In the genomic region with DNA sequence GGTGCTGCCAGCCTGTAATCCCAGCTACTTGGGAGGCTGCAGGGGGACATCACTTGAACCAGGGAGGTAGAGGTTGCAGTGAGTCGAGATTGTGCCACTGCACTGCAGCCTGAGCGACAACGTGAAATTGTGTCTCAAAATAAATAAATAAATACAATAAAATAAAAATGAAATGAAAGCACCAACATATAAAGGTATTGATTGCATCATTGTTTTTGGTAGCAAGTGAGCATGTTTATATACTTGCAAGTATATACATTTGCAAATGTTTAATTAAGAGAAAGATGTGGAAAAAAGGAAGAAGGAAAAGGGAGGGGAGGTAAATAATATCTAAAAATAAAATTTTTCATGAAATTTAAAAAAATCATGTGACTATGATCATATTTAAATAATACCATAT, we compare ENCODE assay signal across 35 cellular contexts. TPM values are rescaled to one million over a fixed set of nuclear protein-coding genes. Genes with fewer than 3 reads are reported as not detected.
A peak's percentile ranks its signal among the peaks of the same experiment; 100 is the strongest.
DNase-seq lines count a peak whose midpoint lies in the region; ATAC-seq, FAIRE-seq and TF ChIP-seq lines count a peak whose summit lies in the region.
"Had no signal": no experiment of that assay in that cellular context is flagged by ENCODE, and none has a peak within 500 bp of the region (broad histone marks: within the 10 kb centered on the region; RNA-seq: fewer than 3 reads in every experiment).

No MANE protein-coding gene starts in this region.

- H4K20me1 ChIP-seq in HepG2 (ENCODE audit: insufficient read depth, low read length), result no peaks in the 10 kb centered on the region
- no peaks in the 10 kb centered on the region for H4K20me1 ChIP-seq in IMR-90 (ENCODE audit: insufficient read depth, low read length)
- H4K20me1 ChIP-seq in K562 (replicated peaks; ENCODE audit: control insufficient read depth, insufficient read depth, low read length), result no peaks in the 10 kb centered on the region
- H4K20me1 ChIP-seq: BLaER1; BLaER1 treated with 17β-estradiol and CSF1 and Interleukin-3, amounts not matched to agents 10 nM and 100 nM had no signal

- H3K56ac ChIP-seq in IMR-90 (ENCODE audit: extremely low read depth, insufficient read depth, low read length), result no peak overlapping the region

- no peak overlapping the region for H2BK20ac ChIP-seq in IMR-90 (ENCODE audit: low read depth, low read length)

- no peaks in the 10 kb centered on the region for H3K79me1 ChIP-seq in IMR-90 (ENCODE audit: low read depth in 1 of 2, low read length in 2 of 2)

- H3K27me3 ChIP-seq in HepG2 (ENCODE audit: control insufficient read depth in 1 of 2, insufficient read depth in 2 of 2, low read length in 2 of 2) (no peaks in the 10 kb centered on the region), right lobe of liver (no peaks in the 10 kb centered on the region), IMR-90 (ENCODE audit: control insufficient read depth, insufficient read depth, low read length) (no peaks in the 10 kb centered on the region; the same call in 1 of the 2 replicates), K562 (ENCODE audit: control insufficient read depth in 2 of 2, insufficient read depth in 2 of 2, low read length in 2 of 2) (0 out of 5 replicates have a peak, but pooled peaks cover 0 to 2% of the 10 kb centered on the region in 2 experiments), pancreas (no peaks in the 10 kb centered on the region)
- H3K27me3 ChIP-seq: BE2C; BLaER1; BLaER1 treated with 17β-estradiol and CSF1 and Interleukin-3, amounts not matched to agents 10 nM and 100 nM had no signal

- H3K36me3 ChIP-seq in HepG2 (replicated peaks in 1 of 2; ENCODE audit: control insufficient read depth in 1 of 2, insufficient read depth in 2 of 2, low read length in 2 of 2) (no peaks in the 10 kb centered on the region), right lobe of liver (no peaks in the 10 kb centered on the region), IMR-90 (ENCODE audit: control insufficient read depth, insufficient read depth, low read length) (no peaks in the 10 kb centered on the region), K562 (ENCODE audit: control insufficient read depth, insufficient read depth, low read length) (no peaks in the 10 kb centered on the region), pancreas (no peaks in the 10 kb centered on the region)
- H3K36me3 ChIP-seq: BE2C; BLaER1; BLaER1 treated with 17β-estradiol and CSF1 and Interleukin-3, amounts not matched to agents 10 nM and 100 nM had no signal

- no peak overlapping the region for H2AK5ac ChIP-seq in IMR-90 (ENCODE audit: low read depth, low read length)

- H4K8ac ChIP-seq in IMR-90 (ENCODE audit: low read depth in 2 of 2, low read length in 2 of 2), result no peak overlapping the region

- H3K9ac ChIP-seq in HepG2 (ENCODE audit: insufficient read depth, low read depth, low read length) (no peak overlapping the region), IMR-90 (ENCODE audit: low read depth, low read length) (no peak overlapping the region), K562 (ENCODE audit: insufficient read depth in 1 of 2, low read depth in 2 of 2, low read length in 2 of 2) (no peak overlapping the region)
- H3K9ac ChIP-seq: BLaER1; BLaER1 treated with 17β-estradiol and CSF1 and Interleukin-3, amounts not matched to agents 10 nM and 100 nM had no signal

- H3K9me1 ChIP-seq in IMR-90 (ENCODE audit: insufficient read depth, low read length) (no peaks in the 10 kb centered on the region), K562 (ENCODE audit: control insufficient read depth, insufficient read depth, low read length) (no peaks in the 10 kb centered on the region)

- H3K79me2 ChIP-seq in HepG2 (ENCODE audit: insufficient read depth, low read length), result no peaks in the 10 kb centered on the region
- H3K79me2 ChIP-seq in K562 (ENCODE audit: control insufficient read depth, insufficient read depth, low read length), result no peaks in the 10 kb centered on the region

- BruUV-seq in HepG2 (replicated peaks; lab: Mats Ljungman, UMichigan) (no TSS peak), IMR-90 (replicated peaks; lab: Mats Ljungman, UMichigan) (no TSS peak), K562 (replicated peaks; lab: Mats Ljungman, UMichigan) (no TSS peak)

- no peak overlapping the region for H4K91ac ChIP-seq in IMR-90 (ENCODE audit: insufficient read depth, low read depth, low read length)

- no peak for TF ChIP-seq RAD21 in HepG2 (CRISPR knock-in tag; IDR thresholded peaks at IDR 0.05)
- no peak for TF ChIP-seq RAD21 in IMR-90 (IDR thresholded peaks at IDR 0.05; ENCODE audit: low read length)
- TF ChIP-seq RAD21 in K562 (CRISPR knock-in tag; conservative IDR thresholded peaks at IDR 0.05 in 1 of 2, IDR thresholded peaks at IDR 0.05 in 1 of 2), result no peak

- TF ChIP-seq POLR2A in HepG2 (IDR thresholded peaks at IDR 0.05; ENCODE audit: insufficient read depth in 1 of 2, low read depth in 2 of 2, low read length in 2 of 2), result no peak
- no peak for TF ChIP-seq POLR2A in right lobe of liver (IDR thresholded peaks at IDR 0.05)
- TF ChIP-seq POLR2A in IMR-90 (IDR thresholded peaks at IDR 0.05; ENCODE audit: low read depth, low read length), result no peak
- TF ChIP-seq POLR2A in K562 (conservative IDR thresholded peaks at IDR 0.05), result no peak

- H3K14ac ChIP-seq in IMR-90 (replicated peaks; ENCODE audit: low read depth, low read length), result no peak overlapping the region

- no peak overlapping the region for H2AK9ac ChIP-seq in IMR-90 (replicated peaks; ENCODE audit: low read depth, low read length, poor library complexity)

- H3K9me3 ChIP-seq in HepG2 (ENCODE audit: low read length) (no peaks in the 10 kb centered on the region), right lobe of liver (no peaks in the 10 kb centered on the region), IMR-90 (ENCODE audit: control insufficient read depth, insufficient read depth, low read length) (no peaks in the 10 kb centered on the region), K562 (replicated peaks; ENCODE audit: control insufficient read depth, insufficient read depth, low read depth, low read length) (no peaks in the 10 kb centered on the region), pancreas (no peaks in the 10 kb centered on the region)
- H3K9me3 ChIP-seq: A549; BE2C; BLaER1 treated with 17β-estradiol and CSF1 and Interleukin-3, amounts not matched to agents 10 nM and 100 nM; Caco-2 had no signal

- ATAC-seq in HepG2, result no peak
- no peak for ATAC-seq in right lobe of liver
- ATAC-seq in IMR-90 (ENCODE audit: low read depth), result no peak
- ATAC-seq in K562, result no peak
- ATAC-seq in pancreas, result no peak
- ATAC-seq in Right ventricle myocardium superior (ENCODE audit: poor library complexity), result no peak
- no peak for ATAC-seq in omental fat pad (ENCODE audit: low FRiP score)
- ATAC-seq: A549; CD8-positive, alpha-beta T cell had no signal

- no peak overlapping the region for H4K5ac ChIP-seq in IMR-90 (ENCODE audit: low read depth, low read length)

- no peak overlapping the region for H2BK15ac ChIP-seq in IMR-90 (ENCODE audit: low read depth, low read length)

- TF ChIP-seq CTCF in HepG2 (CRISPR knock-in tag; IDR thresholded peaks at IDR 0.05), result no peak
- TF ChIP-seq CTCF in right lobe of liver (IDR thresholded peaks at IDR 0.05), result no peak
- no peak for TF ChIP-seq CTCF in IMR-90 (conservative IDR thresholded peaks at IDR 0.05; ENCODE audit: low read depth, low read length)
- no peak for TF ChIP-seq CTCF in K562 (IDR thresholded peaks at IDR 0.05 in 2 of 3, conservative IDR thresholded peaks at IDR 0.05 in 1 of 3; ENCODE audit: insufficient read depth in 2 of 3, low read depth in 1 of 3, low read length in 3 of 3)
- no peak for TF ChIP-seq CTCF in pancreas (IDR thresholded peaks at IDR 0.05)
- TF ChIP-seq CTCF in coronary artery (IDR thresholded peaks at IDR 0.05), result no peak
- TF ChIP-seq CTCF in omental fat pad (IDR thresholded peaks at IDR 0.05), result no peak

- in situ Hi-C loops in HepG2 (cut with HindIII; ENCODE audit: extremely low pct_ligation_motif_present, low pct_unique_long_range_greater_than_20kb) (no loop called here), IMR-90 (cut with MboI; ENCODE audit: low sequenced_read_pairs) (loop anchor here (25.0 kb wide), 1 partner anchor 710 kb away; a partner anchor contains a TSS), K562 (cut with MboI) (no loop called here)

- DNase-seq in HepG2 (ENCODE audit: low spot score), result no peak
- DNase-seq in right lobe of liver, result no peak
- DNase-seq in IMR-90, result no peak
- DNase-seq in K562 (ENCODE audit: extremely low read depth in 1 of 4, low spot score in 3 of 4), result no peak
- no peak for DNase-seq in pancreas
- no peak for DNase-seq in Right ventricle myocardium superior
- DNase-seq in coronary artery (ENCODE audit: low spot score), result no peak
- DNase-seq in omental fat pad (ENCODE audit: low spot score), result no peak
- DNase-seq: 8988T; ACHN; AML-193; BE2C; C1 segment of cervical spinal cord; Caco-2; Calu3; CD4-positive, alpha-beta memory T cell; CD4-positive, alpha-beta T cell; CD4-positive, CD25-positive, alpha-beta regulatory T cell; CD8-positive, alpha-beta memory T cell; CD8-positive, alpha-beta T cell; COR-L47; DMS 273 treated with DMSO at 0.1 percent for 48 hours; DMS153; DMS53; DMS79; DMS79 treated with DMSO at 0.1 percent for 48 hours; DND-41; EL had no signal

- no peak overlapping the region for H3K18ac ChIP-seq in IMR-90 (ENCODE audit: low read depth, low read length)

- no peak overlapping the region for H3K23ac ChIP-seq in IMR-90 (ENCODE audit: low read depth, low read length)

- no peak overlapping the region for H3K4me2 ChIP-seq in HepG2 (ENCODE audit: low read depth, low read length)
- H3K4me2 ChIP-seq in IMR-90 (ENCODE audit: low read depth, low read length), result no peak overlapping the region
- no peak overlapping the region for H3K4me2 ChIP-seq in K562 (ENCODE audit: insufficient read depth, low read length)
- H3K4me2 ChIP-seq: A549; BLaER1; BLaER1 treated with 17β-estradiol and CSF1 and Interleukin-3, amounts not matched to agents 10 nM and 100 nM had no signal

- intact Hi-C loops in HepG2 (cut with micrococcal nuclease; ENCODE audit: unreplicated experiment), result no loop called here
- intact Hi-C loops in right lobe of liver (cut with DNase I), result no loop called here
- intact Hi-C loops in IMR-90 (cut with micrococcal nuclease), result no loop called here
- intact Hi-C loops in K562 (cut with micrococcal nuclease), result no loop called here
- intact Hi-C loops in pancreas (cut with DNase I), result no loop called here
- intact Hi-C loops in Right ventricle myocardium superior (cut with DNase I), result no loop called here

- CTCF ChIA-PET in HepG2 (lab: Yijun Ruan, JAX; ENCODE audit: low intra/inter-chr PET ratio, low total read pairs), result no interaction called here
- CTCF ChIA-PET in IMR-90 (lab: Yijun Ruan, JAX), result no interaction called here
- CTCF ChIA-PET in K562 (lab: Yijun Ruan, JAX; ENCODE audit: low intra/inter-chr PET ratio), result no interaction called here

- H3K4me1 ChIP-seq in HepG2 (ENCODE audit: insufficient read depth, low read length), result no peaks in the 10 kb centered on the region
- no peaks in the 10 kb centered on the region for H3K4me1 ChIP-seq in right lobe of liver
- H3K4me1 ChIP-seq in IMR-90 (ENCODE audit: control insufficient read depth, insufficient read depth, low read length), result no peaks in the 10 kb centered on the region
- no peaks in the 10 kb centered on the region for H3K4me1 ChIP-seq in K562 (replicated peaks in 1 of 2; ENCODE audit: control insufficient read depth in 2 of 2, insufficient read depth in 2 of 2, low read length in 2 of 2)
- H3K4me1 ChIP-seq in pancreas, result peaks cover 0 to under 1% (median 0%) of the 10 kb centered on the region in 3 donors
- H3K4me1 ChIP-seq: A549, BE2C, BLaER1, Caco-2 had no signal

- no peak for FAIRE-seq in HepG2 (lab: Jason Lieb, UNC)
- FAIRE-seq in K562 (lab: Jason Lieb, UNC), result no peak
- peak; percentile 29 for FAIRE-seq in pancreas (lab: Jason Lieb, UNC)
- FAIRE-seq: A204.1, A549, D721Med had no signal

- dilution Hi-C loops in IMR-90 (cut with HindIII; ENCODE audit: low sequenced_read_pairs, unreplicated experiment), result no loop called here

- no peak overlapping the region for H2AFZ ChIP-seq in HepG2 (ENCODE audit: low read length)
- H2AFZ ChIP-seq in IMR-90 (replicated peaks; ENCODE audit: low read length, poor library complexity), result no peak overlapping the region
- H2AFZ ChIP-seq in K562 (ENCODE audit: low read depth, low read length), result no peak overlapping the region

- H3K4ac ChIP-seq in IMR-90 (ENCODE audit: low read depth, low read length), result no peak overlapping the region

- WGBS in HepG2 (ENCODE audit: low lambda C conversion rate), result 81% methylated on average over 3 of the region's 3 CpGs
- 92% methylated on average over 3 of the region's 3 CpGs for WGBS in right lobe of liver (ENCODE audit: insufficient coverage, low coverage, low lambda C conversion rate, missing lambda C conversion rate)
- WGBS in IMR-90 (ENCODE audit: extremely low coverage in 2 of 2, insufficient read length in 1 of 2), 2 experiments, result no CpG with 5 or more reads among the region's 3 CpGs
- 30% methylated on average over 3 of the region's 3 CpGs for WGBS in K562 (ENCODE audit: insufficient coverage, low coverage, missing lambda C conversion rate)
- 96 to 100% methylated on average over 3 of the region's 3 CpGs for WGBS in pancreas, 2 donors

- POLR2A ChIA-PET in HepG2 (lab: Yijun Ruan, JAX) (no interaction called here), IMR-90 (lab: Charles Lee; ENCODE audit: unreplicated experiment) (no interaction called here), K562 (lab: Yijun Ruan, JAX) (no interaction called here)

- no peak overlapping the region for H2BK5ac ChIP-seq in IMR-90 (ENCODE audit: low read depth, low read length, poor library complexity, severe bottlenecking)

- H3K4me3 ChIP-seq in HepG2 (replicated peaks in 1 of 3; ENCODE audit: insufficient read depth in 1 of 3, low read depth in 2 of 3, low read length in 3 of 3) (no peak overlapping the region), right lobe of liver (no peak overlapping the region), IMR-90 (ENCODE audit: insufficient read depth, low read depth, low read length) (no peak overlapping the region), K562 (no peak overlapping the region), pancreas (no peak overlapping the region), coronary artery (no peak overlapping the region)
- H3K4me3 ChIP-seq: A549; BLaER1; BLaER1 treated with 17β-estradiol and CSF1 and Interleukin-3, amounts not matched to agents 10 nM and 100 nM had no signal

- TF ChIP-seq EP300 in HepG2 (IDR thresholded peaks at IDR 0.05; ENCODE audit: low read depth in 2 of 2, low read length in 2 of 2) (no peak), HepG2 (CRISPR knock-in tag; IDR thresholded peaks at IDR 0.05; ENCODE audit: borderline replicate concordance) (no peak), K562 (IDR thresholded peaks at IDR 0.05; ENCODE audit: low read length) (no peak)

- H3K27ac ChIP-seq in HepG2 (ENCODE audit: extremely low read length, insufficient read depth, low read length), result no peak overlapping the region
- H3K27ac ChIP-seq in right lobe of liver, result no peak overlapping the region
- no peak overlapping the region for H3K27ac ChIP-seq in IMR-90 (ENCODE audit: insufficient read depth, low read length)
- no peak overlapping the region for H3K27ac ChIP-seq in K562 (ENCODE audit: extremely low read depth, low read depth, low read length)
- H3K27ac ChIP-seq in pancreas, result no peak overlapping the region
- no peak overlapping the region for H3K27ac ChIP-seq in coronary artery
- H3K27ac ChIP-seq: 22Rv1; A549; BLaER1; BLaER1 treated with 17β-estradiol and CSF1 and Interleukin-3, amounts not matched to agents 10 nM and 100 nM; C4-2B had no signal

- H2BK120ac ChIP-seq in IMR-90 (ENCODE audit: low read depth, low read length), result no peak overlapping the region

RNA-seq across cellular contexts. Expression of a gene that starts 32.8 kb away (rescaled TPM):
- total RNA-seq in HepG2 (2016; rRNA removed; fragmentation: Illumina TruSeq; extraction: Trizol), result 69.0 and 99.0 TPM in 2 replicates
- total RNA-seq in HepG2 (2016; cell fraction: cytosol; rRNA removed; fragmentation: Illumina TruSeq; extraction: Trizol; ENCODE audit: low read depth), result 27.6 and 36.4 TPM in 2 replicates
- total RNA-seq in HepG2 (2016; cell fraction: insoluble cytoplasmic fraction; rRNA removed; fragmentation: Illumina TruSeq; extraction: Trizol), result 66.8 and 94.5 TPM in 2 replicates
- total RNA-seq in HepG2 (2016; cell fraction: membrane; rRNA removed; fragmentation: Illumina TruSeq; extraction: Trizol), result 25.1 and 28.0 TPM in 2 replicates
- 94.9 and 106 TPM in 2 replicates for total RNA-seq in HepG2 (2016; cell fraction: nucleus; rRNA removed; fragmentation: Illumina TruSeq; extraction: Trizol)
- 18.1 and 21.0 TPM in 2 replicates for polyA plus RNA-seq in HepG2 (2011; rRNA removed)
- 7.6 and 13.3 TPM in 2 replicates for polyA plus RNA-seq in HepG2 (2011; cell fraction: cytosol; rRNA removed)
- polyA plus RNA-seq in HepG2 (2011; cell fraction: nucleus; rRNA removed), result 13.9 and 17.0 TPM in 2 replicates
- 28.1 and 32.1 TPM in 2 replicates for polyA plus RNA-seq in HepG2 (2012)
- polyA plus RNA-seq in HepG2 (2016; cell fraction: cytosol; fragmentation: Illumina TruSeq; extraction: Trizol; ENCODE audit: low read depth), result 1.1 and 1.3 TPM in 2 replicates
- 40.5 and 44.9 TPM in 2 replicates for polyA plus RNA-seq in HepG2 (2016; cell fraction: insoluble cytoplasmic fraction; fragmentation: Illumina TruSeq; extraction: Trizol; ENCODE audit: low read depth)
- polyA plus RNA-seq in HepG2 (2016; cell fraction: membrane; fragmentation: Illumina TruSeq; extraction: Trizol; ENCODE audit: low read depth), result 4.3 and 4.9 TPM in 2 replicates
- 46.0 and 49.0 TPM in 2 replicates for polyA plus RNA-seq in HepG2 (2016; cell fraction: nucleus; fragmentation: Illumina TruSeq; extraction: Trizol; ENCODE audit: insufficient read depth, low read depth)
- polyA minus RNA-seq in HepG2 (2011; rRNA and poly(A)+ RNA removed; ENCODE audit: low replicate concordance), result 5.6 and 32.4 TPM in 2 replicates
- polyA minus RNA-seq in HepG2 (2011; cell fraction: cytosol; rRNA and poly(A)+ RNA removed), result 42.3 and 56.3 TPM in 2 replicates
- polyA minus RNA-seq in HepG2 (2011; cell fraction: nucleus; rRNA and poly(A)+ RNA removed), result 188 and 226 TPM in 2 replicates
- 10 to 100 TPM; 15.4 to 34.0 (median 21.5) TPM for total RNA-seq in right lobe of liver
- 73.8 and 85.3 TPM in 2 replicates for total RNA-seq in IMR-90 (2012; rRNA removed)
- polyA plus RNA-seq in IMR-90 (2012; rRNA removed), result 8.5 and 9.6 TPM in 2 replicates
- 1.4 and 1.5 TPM in 2 replicates for polyA plus RNA-seq in IMR-90 (2012; cell fraction: cytosol; rRNA removed)
- polyA plus RNA-seq in IMR-90 (2012; cell fraction: nucleus; rRNA removed; ENCODE audit: low replicate concordance), result 1.7 and 17.8 TPM in 2 replicates
- total RNA-seq in K562 (2011; cell fraction: chromatin; rRNA removed; ENCODE audit: low replicate concordance), result 9.0 and 32.0 TPM in 2 replicates
- total RNA-seq in K562 (2011; cell fraction: nucleolus; rRNA removed), result 6.2 and 11.7 TPM in 2 replicates
- total RNA-seq in K562 (2011; cell fraction: nucleoplasm; rRNA removed), result 13.6 and 23.1 TPM in 2 replicates
- 20.0 and 21.5 TPM in 2 replicates for total RNA-seq in K562 (2014; rRNA removed)
- total RNA-seq in K562 (2014; rRNA removed; fragmentation: Illumina TruSeq; extraction: Trizol), result 42.8 and 51.2 TPM in 2 replicates
- total RNA-seq in K562 (2015; rRNA removed; fragmentation: Illumina TruSeq; extraction: Trizol), result 36.8 and 39.0 TPM in 2 replicates
- 31.8 and 38.7 TPM in 2 replicates for total RNA-seq in K562 (2021)
- 16.2 and 17.1 TPM in 2 replicates for polyA plus RNA-seq in K562 (2011; rRNA removed)
- polyA plus RNA-seq in K562 (2011; cell fraction: cytosol; rRNA removed), result 2.5 and 6.4 TPM in 2 replicates
- polyA plus RNA-seq in K562 (2011; cell fraction: nucleus; rRNA removed), result 8.3 and 13.4 TPM in 2 replicates
- 8.2 and 14.6 TPM in 2 replicates for polyA plus RNA-seq in K562 (2012)
- polyA plus RNA-seq in K562 (2014; fragmentation: Illumina TruSeq; extraction: Trizol), result 17.2 and 19.6 TPM in 2 replicates
- 1 to 10 TPM; 4.3 to 6.3 TPM for polyA plus RNA-seq in K562 (2014; fragmentation: Nextera tagmentation; extraction: Ambion mirVana)
- polyA plus RNA-seq in K562 (2014; rRNA removed), result 9.8 and 10.9 TPM in 2 replicates
- polyA minus RNA-seq in K562 (2011; rRNA and poly(A)+ RNA removed), result 75.5 and 131 TPM in 2 replicates
- 20.7 and 24.4 TPM in 2 replicates for polyA minus RNA-seq in K562 (2011; cell fraction: cytosol; rRNA and poly(A)+ RNA removed)
- 15.5 and 40.9 TPM in 2 replicates for polyA minus RNA-seq in K562 (2011; cell fraction: nucleus; rRNA and poly(A)+ RNA removed)
- total RNA-seq in pancreas, result 10 to 100 TPM; 23.4 to 33.5 (median 25.1) TPM
- polyA plus RNA-seq in pancreas, result 1 to 10 TPM; 3.7 to 4.2 TPM
- total RNA-seq in Right ventricle myocardium superior, result 15.4 TPM
- total RNA-seq in omental fat pad, result 10 to 100 TPM; 37.2 to 86.3 (median 60.7) TPM
